Comparison of ENCODE assay signal across 1 cellular context in the genomic region with DNA sequence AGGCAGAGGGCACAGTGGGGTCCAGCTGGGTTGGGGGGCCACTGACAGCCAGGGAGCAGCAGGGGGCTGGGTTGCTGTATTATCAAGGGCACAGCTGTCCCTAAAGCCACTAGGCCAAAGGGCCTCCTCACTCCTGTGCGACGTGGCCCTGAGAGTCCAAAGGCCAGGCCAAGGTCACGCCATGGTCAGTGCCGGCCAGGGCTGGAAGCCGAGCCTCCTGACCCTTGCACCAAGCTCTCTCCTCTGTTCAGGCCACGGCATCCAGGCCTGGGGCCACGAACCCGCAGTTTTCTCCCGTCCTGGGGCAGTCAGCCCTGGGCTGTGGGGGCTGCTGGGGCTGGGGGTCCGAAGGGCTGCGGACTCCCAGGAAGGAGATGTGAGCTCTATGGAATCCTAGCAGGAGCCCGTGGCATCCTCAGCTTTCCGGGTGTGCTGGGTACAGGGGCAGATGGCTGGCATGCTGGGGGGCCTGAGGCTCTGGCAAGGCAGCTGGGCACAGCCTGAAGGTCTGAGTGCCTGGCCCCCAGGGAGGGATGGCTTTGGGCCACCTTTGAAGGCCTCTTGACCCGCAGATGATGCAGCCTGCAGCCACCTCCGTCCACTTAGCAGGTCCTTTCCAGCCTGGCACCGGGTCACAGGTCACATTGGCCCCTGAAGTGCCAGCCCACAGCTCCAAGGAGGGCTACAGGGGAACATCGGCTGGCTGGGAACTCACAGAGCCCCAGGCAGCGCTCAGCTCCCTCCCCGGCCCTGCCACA.
TF ChIP-seq lines count a peak whose summit lies in the region.

No MANE protein-coding gene starts in this region.

TF ChIP-seq in HepG2, 621 proteins besides CTCF, POLR2A, EP300 and RAD21 (continued from another document and continues in another):
- TF ChIP-seq, protein P1, sequence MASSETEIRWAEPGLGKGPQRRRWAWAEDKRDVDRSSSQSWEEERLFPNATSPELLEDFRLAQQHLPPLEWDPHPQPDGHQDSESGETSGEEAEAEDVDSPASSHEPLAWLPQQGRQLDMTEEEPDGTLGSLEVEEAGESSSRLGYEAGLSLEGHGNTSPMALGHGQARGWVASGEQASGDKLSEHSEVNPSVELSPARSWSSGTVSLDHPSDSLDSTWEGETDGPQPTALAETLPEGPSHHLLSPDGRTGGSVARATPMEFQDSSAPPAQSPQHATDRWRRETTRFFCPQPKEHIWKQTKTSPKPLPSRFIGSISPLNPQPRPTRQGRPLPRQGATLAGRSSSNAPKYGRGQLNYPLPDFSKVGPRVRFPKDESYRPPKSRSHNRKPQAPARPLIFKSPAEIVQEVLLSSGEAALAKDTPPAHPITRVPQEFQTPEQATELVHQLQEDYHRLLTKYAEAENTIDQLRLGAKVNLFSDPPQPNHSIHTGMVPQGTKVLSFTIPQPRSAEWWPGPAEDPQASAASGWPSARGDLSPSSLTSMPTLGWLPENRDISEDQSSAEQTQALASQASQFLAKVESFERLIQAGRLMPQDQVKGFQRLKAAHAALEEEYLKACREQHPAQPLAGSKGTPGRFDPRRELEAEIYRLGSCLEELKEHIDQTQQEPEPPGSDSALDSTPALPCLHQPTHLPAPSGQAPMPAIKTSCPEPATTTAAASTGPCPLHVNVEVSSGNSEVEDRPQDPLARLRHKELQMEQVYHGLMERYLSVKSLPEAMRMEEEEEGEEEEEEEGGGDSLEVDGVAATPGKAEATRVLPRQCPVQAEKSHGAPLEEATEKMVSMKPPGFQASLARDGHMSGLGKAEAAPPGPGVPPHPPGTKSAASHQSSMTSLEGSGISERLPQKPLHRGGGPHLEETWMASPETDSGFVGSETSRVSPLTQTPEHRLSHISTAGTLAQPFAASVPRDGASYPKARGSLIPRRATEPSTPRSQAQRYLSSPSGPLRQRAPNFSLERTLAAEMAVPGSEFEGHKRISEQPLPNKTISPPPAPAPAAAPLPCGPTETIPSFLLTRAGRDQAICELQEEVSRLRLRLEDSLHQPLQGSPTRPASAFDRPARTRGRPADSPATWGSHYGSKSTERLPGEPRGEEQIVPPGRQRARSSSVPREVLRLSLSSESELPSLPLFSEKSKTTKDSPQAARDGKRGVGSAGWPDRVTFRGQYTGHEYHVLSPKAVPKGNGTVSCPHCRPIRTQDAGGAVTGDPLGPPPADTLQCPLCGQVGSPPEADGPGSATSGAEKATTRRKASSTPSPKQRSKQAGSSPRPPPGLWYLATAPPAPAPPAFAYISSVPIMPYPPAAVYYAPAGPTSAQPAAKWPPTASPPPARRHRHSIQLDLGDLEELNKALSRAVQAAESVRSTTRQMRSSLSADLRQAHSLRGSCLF (CRISPR knock-in tag; IDR thresholded peaks at IDR 0.05; ENCODE audit: borderline replicate concordance), result no peak
- TF ChIP-seq, protein P2, sequence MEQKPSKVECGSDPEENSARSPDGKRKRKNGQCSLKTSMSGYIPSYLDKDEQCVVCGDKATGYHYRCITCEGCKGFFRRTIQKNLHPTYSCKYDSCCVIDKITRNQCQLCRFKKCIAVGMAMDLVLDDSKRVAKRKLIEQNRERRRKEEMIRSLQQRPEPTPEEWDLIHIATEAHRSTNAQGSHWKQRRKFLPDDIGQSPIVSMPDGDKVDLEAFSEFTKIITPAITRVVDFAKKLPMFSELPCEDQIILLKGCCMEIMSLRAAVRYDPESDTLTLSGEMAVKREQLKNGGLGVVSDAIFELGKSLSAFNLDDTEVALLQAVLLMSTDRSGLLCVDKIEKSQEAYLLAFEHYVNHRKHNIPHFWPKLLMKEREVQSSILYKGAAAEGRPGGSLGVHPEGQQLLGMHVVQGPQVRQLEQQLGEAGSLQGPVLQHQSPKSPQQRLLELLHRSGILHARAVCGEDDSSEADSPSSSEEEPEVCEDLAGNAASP (CRISPR knock-in tag; IDR thresholded peaks at IDR 0.05; ENCODE audit: borderline replicate concordance), result peak; percentile 96
- TF ChIP-seq, protein P3, sequence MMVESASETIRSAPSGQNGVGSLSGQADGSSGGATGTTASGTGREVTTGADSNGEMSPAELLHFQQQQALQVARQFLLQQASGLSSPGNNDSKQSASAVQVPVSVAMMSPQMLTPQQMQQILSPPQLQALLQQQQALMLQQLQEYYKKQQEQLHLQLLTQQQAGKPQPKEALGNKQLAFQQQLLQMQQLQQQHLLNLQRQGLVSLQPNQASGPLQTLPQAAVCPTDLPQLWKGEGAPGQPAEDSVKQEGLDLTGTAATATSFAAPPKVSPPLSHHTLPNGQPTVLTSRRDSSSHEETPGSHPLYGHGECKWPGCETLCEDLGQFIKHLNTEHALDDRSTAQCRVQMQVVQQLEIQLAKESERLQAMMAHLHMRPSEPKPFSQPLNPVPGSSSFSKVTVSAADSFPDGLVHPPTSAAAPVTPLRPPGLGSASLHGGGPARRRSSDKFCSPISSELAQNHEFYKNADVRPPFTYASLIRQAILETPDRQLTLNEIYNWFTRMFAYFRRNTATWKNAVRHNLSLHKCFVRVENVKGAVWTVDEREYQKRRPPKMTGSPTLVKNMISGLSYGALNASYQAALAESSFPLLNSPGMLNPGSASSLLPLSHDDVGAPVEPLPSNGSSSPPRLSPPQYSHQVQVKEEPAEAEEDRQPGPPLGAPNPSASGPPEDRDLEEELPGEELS (CRISPR knock-in tag; IDR thresholded peaks at IDR 0.05), result no peak
- TF ChIP-seq JUN (CRISPR knock-in tag; IDR thresholded peaks at IDR 0.05) (no peak), TP53 (CRISPR knock-in tag; conservative IDR thresholded peaks at IDR 0.05) (no peak; the same call in 1 of the 2 replicates), HNF4G (IDR thresholded peaks at IDR 0.05; ENCODE audit: borderline replicate concordance, low read depth, low read length) (peak; percentile 97), HNF4G (CRISPR knock-in tag; IDR thresholded peaks at IDR 0.05; ENCODE audit: borderline replicate concordance, low read depth) (peak; percentile 99), ZNF841 (CRISPR knock-in tag; IDR thresholded peaks at IDR 0.05; ENCODE audit: borderline replicate concordance) (no peak), GLI4 (CRISPR knock-in tag; IDR thresholded peaks at IDR 0.05; ENCODE audit: borderline replicate concordance) (no peak), NFKB2 (CRISPR knock-in tag; IDR thresholded peaks at IDR 0.05; ENCODE audit: borderline replicate concordance) (peak; percentile 40; the same call in 1 of the 2 replicates)
- TF ChIP-seq, protein P4, sequence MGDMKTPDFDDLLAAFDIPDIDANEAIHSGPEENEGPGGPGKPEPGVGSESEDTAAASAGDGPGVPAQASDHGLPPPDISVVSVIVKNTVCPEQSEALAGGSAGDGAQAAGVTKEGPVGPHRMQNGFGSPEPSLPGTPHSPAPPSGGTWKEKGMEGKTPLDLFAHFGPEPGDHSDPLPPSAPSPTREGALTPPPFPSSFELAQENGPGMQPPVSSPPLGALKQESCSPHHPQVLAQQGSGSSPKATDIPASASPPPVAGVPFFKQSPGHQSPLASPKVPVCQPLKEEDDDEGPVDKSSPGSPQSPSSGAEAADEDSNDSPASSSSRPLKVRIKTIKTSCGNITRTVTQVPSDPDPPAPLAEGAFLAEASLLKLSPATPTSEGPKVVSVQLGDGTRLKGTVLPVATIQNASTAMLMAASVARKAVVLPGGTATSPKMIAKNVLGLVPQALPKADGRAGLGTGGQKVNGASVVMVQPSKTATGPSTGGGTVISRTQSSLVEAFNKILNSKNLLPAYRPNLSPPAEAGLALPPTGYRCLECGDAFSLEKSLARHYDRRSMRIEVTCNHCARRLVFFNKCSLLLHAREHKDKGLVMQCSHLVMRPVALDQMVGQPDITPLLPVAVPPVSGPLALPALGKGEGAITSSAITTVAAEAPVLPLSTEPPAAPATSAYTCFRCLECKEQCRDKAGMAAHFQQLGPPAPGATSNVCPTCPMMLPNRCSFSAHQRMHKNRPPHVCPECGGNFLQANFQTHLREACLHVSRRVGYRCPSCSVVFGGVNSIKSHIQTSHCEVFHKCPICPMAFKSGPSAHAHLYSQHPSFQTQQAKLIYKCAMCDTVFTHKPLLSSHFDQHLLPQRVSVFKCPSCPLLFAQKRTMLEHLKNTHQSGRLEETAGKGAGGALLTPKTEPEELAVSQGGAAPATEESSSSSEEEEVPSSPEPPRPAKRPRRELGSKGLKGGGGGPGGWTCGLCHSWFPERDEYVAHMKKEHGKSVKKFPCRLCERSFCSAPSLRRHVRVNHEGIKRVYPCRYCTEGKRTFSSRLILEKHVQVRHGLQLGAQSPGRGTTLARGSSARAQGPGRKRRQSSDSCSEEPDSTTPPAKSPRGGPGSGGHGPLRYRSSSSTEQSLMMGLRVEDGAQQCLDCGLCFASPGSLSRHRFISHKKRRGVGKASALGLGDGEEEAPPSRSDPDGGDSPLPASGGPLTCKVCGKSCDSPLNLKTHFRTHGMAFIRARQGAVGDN (CRISPR knock-in tag; IDR thresholded peaks at IDR 0.05), result peak; percentile 91
- TF ChIP-seq, protein P5, sequence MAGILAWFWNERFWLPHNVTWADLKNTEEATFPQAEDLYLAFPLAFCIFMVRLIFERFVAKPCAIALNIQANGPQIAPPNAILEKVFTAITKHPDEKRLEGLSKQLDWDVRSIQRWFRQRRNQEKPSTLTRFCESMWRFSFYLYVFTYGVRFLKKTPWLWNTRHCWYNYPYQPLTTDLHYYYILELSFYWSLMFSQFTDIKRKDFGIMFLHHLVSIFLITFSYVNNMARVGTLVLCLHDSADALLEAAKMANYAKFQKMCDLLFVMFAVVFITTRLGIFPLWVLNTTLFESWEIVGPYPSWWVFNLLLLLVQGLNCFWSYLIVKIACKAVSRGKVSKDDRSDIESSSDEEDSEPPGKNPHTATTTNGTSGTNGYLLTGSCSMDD (CRISPR knock-in tag; IDR thresholded peaks at IDR 0.05), result no peak
- TF ChIP-seq, protein P6, sequence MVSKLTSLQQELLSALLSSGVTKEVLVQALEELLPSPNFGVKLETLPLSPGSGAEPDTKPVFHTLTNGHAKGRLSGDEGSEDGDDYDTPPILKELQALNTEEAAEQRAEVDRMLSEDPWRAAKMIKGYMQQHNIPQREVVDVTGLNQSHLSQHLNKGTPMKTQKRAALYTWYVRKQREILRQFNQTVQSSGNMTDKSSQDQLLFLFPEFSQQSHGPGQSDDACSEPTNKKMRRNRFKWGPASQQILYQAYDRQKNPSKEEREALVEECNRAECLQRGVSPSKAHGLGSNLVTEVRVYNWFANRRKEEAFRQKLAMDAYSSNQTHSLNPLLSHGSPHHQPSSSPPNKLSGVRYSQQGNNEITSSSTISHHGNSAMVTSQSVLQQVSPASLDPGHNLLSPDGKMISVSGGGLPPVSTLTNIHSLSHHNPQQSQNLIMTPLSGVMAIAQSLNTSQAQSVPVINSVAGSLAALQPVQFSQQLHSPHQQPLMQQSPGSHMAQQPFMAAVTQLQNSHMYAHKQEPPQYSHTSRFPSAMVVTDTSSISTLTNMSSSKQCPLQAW (CRISPR knock-in tag; IDR thresholded peaks at IDR 0.05), result peak; percentile 87
- TF ChIP-seq, protein P7, sequence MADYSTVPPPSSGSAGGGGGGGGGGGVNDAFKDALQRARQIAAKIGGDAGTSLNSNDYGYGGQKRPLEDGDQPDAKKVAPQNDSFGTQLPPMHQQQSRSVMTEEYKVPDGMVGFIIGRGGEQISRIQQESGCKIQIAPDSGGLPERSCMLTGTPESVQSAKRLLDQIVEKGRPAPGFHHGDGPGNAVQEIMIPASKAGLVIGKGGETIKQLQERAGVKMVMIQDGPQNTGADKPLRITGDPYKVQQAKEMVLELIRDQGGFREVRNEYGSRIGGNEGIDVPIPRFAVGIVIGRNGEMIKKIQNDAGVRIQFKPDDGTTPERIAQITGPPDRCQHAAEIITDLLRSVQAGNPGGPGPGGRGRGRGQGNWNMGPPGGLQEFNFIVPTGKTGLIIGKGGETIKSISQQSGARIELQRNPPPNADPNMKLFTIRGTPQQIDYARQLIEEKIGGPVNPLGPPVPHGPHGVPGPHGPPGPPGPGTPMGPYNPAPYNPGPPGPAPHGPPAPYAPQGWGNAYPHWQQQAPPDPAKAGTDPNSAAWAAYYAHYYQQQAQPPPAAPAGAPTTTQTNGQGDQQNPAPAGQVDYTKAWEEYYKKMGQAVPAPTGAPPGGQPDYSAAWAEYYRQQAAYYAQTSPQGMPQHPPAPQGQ (CRISPR knock-in tag; IDR thresholded peaks at IDR 0.05; ENCODE audit: borderline replicate concordance), result no peak
- TF ChIP-seq, protein P8, sequence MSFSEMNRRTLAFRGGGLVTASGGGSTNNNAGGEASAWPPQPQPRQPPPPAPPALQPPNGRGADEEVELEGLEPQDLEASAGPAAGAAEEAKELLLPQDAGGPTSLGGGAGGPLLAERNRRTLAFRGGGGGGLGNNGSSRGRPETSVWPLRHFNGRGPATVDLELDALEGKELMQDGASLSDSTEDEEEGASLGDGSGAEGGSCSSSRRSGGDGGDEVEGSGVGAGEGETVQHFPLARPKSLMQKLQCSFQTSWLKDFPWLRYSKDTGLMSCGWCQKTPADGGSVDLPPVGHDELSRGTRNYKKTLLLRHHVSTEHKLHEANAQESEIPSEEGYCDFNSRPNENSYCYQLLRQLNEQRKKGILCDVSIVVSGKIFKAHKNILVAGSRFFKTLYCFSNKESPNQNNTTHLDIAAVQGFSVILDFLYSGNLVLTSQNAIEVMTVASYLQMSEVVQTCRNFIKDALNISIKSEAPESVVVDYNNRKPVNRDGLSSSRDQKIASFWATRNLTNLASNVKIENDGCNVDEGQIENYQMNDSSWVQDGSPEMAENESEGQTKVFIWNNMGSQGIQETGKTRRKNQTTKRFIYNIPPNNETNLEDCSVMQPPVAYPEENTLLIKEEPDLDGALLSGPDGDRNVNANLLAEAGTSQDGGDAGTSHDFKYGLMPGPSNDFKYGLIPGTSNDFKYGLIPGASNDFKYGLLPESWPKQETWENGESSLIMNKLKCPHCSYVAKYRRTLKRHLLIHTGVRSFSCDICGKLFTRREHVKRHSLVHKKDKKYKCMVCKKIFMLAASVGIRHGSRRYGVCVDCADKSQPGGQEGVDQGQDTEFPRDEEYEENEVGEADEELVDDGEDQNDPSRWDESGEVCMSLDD (CRISPR knock-in tag; IDR thresholded peaks at IDR 0.05; ENCODE audit: borderline replicate concordance), result no peak
- TF ChIP-seq, protein P9, sequence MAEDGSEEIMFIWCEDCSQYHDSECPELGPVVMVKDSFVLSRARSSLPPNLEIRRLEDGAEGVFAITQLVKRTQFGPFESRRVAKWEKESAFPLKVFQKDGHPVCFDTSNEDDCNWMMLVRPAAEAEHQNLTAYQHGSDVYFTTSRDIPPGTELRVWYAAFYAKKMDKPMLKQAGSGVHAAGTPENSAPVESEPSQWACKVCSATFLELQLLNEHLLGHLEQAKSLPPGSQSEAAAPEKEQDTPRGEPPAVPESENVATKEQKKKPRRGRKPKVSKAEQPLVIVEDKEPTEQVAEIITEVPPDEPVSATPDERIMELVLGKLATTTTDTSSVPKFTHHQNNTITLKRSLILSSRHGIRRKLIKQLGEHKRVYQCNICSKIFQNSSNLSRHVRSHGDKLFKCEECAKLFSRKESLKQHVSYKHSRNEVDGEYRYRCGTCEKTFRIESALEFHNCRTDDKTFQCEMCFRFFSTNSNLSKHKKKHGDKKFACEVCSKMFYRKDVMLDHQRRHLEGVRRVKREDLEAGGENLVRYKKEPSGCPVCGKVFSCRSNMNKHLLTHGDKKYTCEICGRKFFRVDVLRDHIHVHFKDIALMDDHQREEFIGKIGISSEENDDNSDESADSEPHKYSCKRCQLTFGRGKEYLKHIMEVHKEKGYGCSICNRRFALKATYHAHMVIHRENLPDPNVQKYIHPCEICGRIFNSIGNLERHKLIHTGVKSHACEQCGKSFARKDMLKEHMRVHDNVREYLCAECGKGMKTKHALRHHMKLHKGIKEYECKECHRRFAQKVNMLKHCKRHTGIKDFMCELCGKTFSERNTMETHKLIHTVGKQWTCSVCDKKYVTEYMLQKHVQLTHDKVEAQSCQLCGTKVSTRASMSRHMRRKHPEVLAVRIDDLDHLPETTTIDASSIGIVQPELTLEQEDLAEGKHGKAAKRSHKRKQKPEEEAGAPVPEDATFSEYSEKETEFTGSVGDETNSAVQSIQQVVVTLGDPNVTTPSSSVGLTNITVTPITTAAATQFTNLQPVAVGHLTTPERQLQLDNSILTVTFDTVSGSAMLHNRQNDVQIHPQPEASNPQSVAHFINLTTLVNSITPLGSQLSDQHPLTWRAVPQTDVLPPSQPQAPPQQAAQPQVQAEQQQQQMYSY (CRISPR knock-in tag; IDR thresholded peaks at IDR 0.05), result no peak
